In the genomic region with DNA sequence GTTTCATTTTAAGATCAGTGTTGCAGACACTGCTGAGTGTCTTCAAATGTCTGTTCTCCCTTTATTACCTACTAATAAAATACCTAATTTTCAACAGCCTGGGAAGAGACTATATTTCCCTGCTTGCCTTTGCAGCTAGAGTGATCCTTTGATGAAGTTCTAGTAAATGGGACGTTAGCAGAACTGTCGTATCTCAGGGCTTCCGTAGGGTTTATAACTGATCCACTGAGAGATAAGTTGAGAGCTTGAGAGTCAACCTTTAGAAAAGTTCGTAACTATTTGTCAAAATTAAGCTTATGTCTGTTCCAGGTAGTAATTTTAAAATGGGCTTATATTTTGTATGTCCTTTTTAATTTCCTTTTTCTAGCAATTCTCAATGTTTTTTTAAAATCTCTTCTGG, we compare ENCODE assay signal across 22 cellular contexts.
DNase-seq lines count a peak whose midpoint lies in the region; ATAC-seq and TF ChIP-seq lines count a peak whose summit lies in the region.
"Had no signal": no experiment of that assay in that cellular context is flagged by ENCODE, and none has a peak within 500 bp of the region (broad histone marks: within the 10 kb centered on the region; RNA-seq: fewer than 3 reads in every experiment).

No MANE protein-coding gene starts in this region.

- peaks cover 54% of the 10 kb centered on the region for H3K4me1 Mint-ChIP-seq in activated naive CD4-positive, alpha-beta T cell treated with anti-CD3 and anti-CD28 coated beads for 36 hours (ENCODE audit: low read depth)
- H3K4me1 Mint-ChIP-seq in activated T-helper 2 cell treated with anti-CD3 and anti-CD28 coated beads, Interferon-gamma antibody, Interleukin-2, Interleukin-4, amounts not matched to agents 10 μg/mL and 5 μg/mL and 100 μg/mL, durations not matched to agents 14 hours and 24 hours and 36 hours (ENCODE audit: low read depth) = peaks cover 82% of the 10 kb centered on the region

- no peak for TF ChIP-seq CTCF in DND-41 (IDR thresholded peaks at IDR 0.05; ENCODE audit: borderline replicate concordance, extremely low read depth, low read length, poor library complexity, severe bottlenecking)
- TF ChIP-seq CTCF in neutrophil (IDR thresholded peaks at IDR 0.05) = no peak

- H3K4me2 ChIP-seq in DND-41 (ENCODE audit: insufficient read depth, low read length) = no peak overlapping the region

- H3K27me3 ChIP-seq in DND-41 (ENCODE audit: insufficient read depth, low read length, poor library complexity) (no peaks in the 10 kb centered on the region), neutrophil (peaks cover 30% of the 10 kb centered on the region)
- H3K27me3 ChIP-seq: adrenal gland had no signal

- intact Hi-C loops in activated naive CD4-positive, alpha-beta T cell treated with anti-CD3 and anti-CD28 coated beads for 36 hours (cut with micrococcal nuclease) = no loop called here
- intact Hi-C loops in activated T-helper 2 cell treated with anti-CD3 and anti-CD28 coated beads, Interferon-gamma antibody, Interleukin-2, Interleukin-4, amounts not matched to agents 10 μg/mL and 5 μg/mL and 100 μg/mL, durations not matched to agents 14 hours and 24 hours and 36 hours (cut with micrococcal nuclease) = loop anchor here (10.0 kb wide), 5 partner anchors 301 to 1511 kb away; no protein-coding TSS in a partner anchor

- H3K4me3 ChIP-seq in DND-41 (ENCODE audit: low read depth in 1 of 2, low read length in 2 of 2) (no peak overlapping the region), neutrophil (ENCODE audit: low read depth in 1 of 2, low read length in 1 of 2) (no peak overlapping the region)
- H3K4me3 ChIP-seq: adrenal gland, psoas muscle had no signal

- ATAC-seq in DND-41 (ENCODE audit: insufficient read depth, low read depth) (peak; percentile 58; the same call in 2 of the 3 replicates), HG02852 (IDR thresholded peaks at IDR 0.05; ENCODE audit: unreplicated experiment) (no peak)
- ATAC-seq: esophagus mucosa, psoas muscle, sciatic nerve had no signal

- H2AFZ ChIP-seq in DND-41 (ENCODE audit: low read depth, low read length) = no peak overlapping the region

- H3K4me1 ChIP-seq in DND-41 (ENCODE audit: insufficient read depth, low read length) = peaks cover 67% of the 10 kb centered on the region
- peaks cover 2 to 6% of the 10 kb centered on the region in 2 experiments for H3K4me1 ChIP-seq in neutrophil (ENCODE audit: control insufficient read depth in 1 of 2, insufficient read depth in 1 of 2, low read depth in 1 of 2, low read length in 1 of 2)
- H3K4me1 ChIP-seq: adrenal gland, Caco-2, psoas muscle had no signal

- no peaks in the 10 kb centered on the region for H3K36me3 ChIP-seq in DND-41 (ENCODE audit: insufficient read depth, low read length)
- no peaks in the 10 kb centered on the region for H3K36me3 ChIP-seq in neutrophil
- H3K36me3 ChIP-seq: adrenal gland had no signal

- H4K20me1 ChIP-seq in DND-41 (ENCODE audit: insufficient read depth, low read length) = no peaks in the 10 kb centered on the region

- CTCF ChIA-PET in activated naive CD4-positive, alpha-beta T cell treated with anti-CD3 and anti-CD28 coated beads for 36 hours (lab: Charles Lee) = interaction anchor here (0.7 to 1.6 kb wide), 2 partner anchors 29 to 188 kb away, joined by 3 to 7 read pairs; no protein-coding TSS in a partner anchor

- no peaks in the 10 kb centered on the region for H3K9me3 ChIP-seq in DND-41 (ENCODE audit: insufficient read depth, low read length, severe bottlenecking)
- no peaks in the 10 kb centered on the region for H3K9me3 ChIP-seq in neutrophil
- H3K9me3 ChIP-seq: adrenal gland, Caco-2, psoas muscle had no signal

- H3K27ac ChIP-seq in DND-41 (ENCODE audit: low read length) = peak overlapping the region; percentile 59
- peak overlapping the region; percentile 18 for H3K27ac ChIP-seq in neutrophil
- H3K27ac ChIP-seq: adrenal gland, psoas muscle had no signal

- peak overlapping the region; percentile 25 for H3K9ac ChIP-seq in DND-41 (ENCODE audit: low read depth, low read length)

- peak overlapping the region; percentile 45 for H3K4me3 Mint-ChIP-seq in activated naive CD4-positive, alpha-beta T cell treated with anti-CD3 and anti-CD28 coated beads for 36 hours
- peak overlapping the region; percentile 26 for H3K4me3 Mint-ChIP-seq in activated T-helper 2 cell treated with anti-CD3 and anti-CD28 coated beads, Interferon-gamma antibody, Interleukin-2, Interleukin-4, amounts not matched to agents 10 μg/mL and 5 μg/mL and 100 μg/mL, durations not matched to agents 14 hours and 24 hours and 36 hours (ENCODE audit: low read depth)
- H3K4me3 Mint-ChIP-seq: central memory CD8-positive, alpha-beta T cell; type B pancreatic cell had no signal

- peak overlapping the region; percentile 12 for H3K27ac Mint-ChIP-seq in activated naive CD4-positive, alpha-beta T cell treated with anti-CD3 and anti-CD28 coated beads for 36 hours
- peak overlapping the region; percentile 70 for H3K27ac Mint-ChIP-seq in activated T-helper 2 cell treated with anti-CD3 and anti-CD28 coated beads, Interferon-gamma antibody, Interleukin-2, Interleukin-4, amounts not matched to agents 10 μg/mL and 5 μg/mL and 100 μg/mL, durations not matched to agents 14 hours and 24 hours and 36 hours
- H3K27ac Mint-ChIP-seq: type B pancreatic cell had no signal

- peaks cover 7% of the 10 kb centered on the region for H3K27me3 Mint-ChIP-seq in activated naive CD4-positive, alpha-beta T cell treated with anti-CD3 and anti-CD28 coated beads for 36 hours (ENCODE audit: low read depth)
- no peaks in the 10 kb centered on the region for H3K27me3 Mint-ChIP-seq in activated T-helper 2 cell treated with anti-CD3 and anti-CD28 coated beads, Interferon-gamma antibody, Interleukin-2, Interleukin-4, amounts not matched to agents 10 μg/mL and 5 μg/mL and 100 μg/mL, durations not matched to agents 14 hours and 24 hours and 36 hours (ENCODE audit: low read depth)
- H3K27me3 Mint-ChIP-seq: central memory CD8-positive, alpha-beta T cell; type B pancreatic cell had no signal

- no peaks in the 10 kb centered on the region for H3K36me3 Mint-ChIP-seq in activated naive CD4-positive, alpha-beta T cell treated with anti-CD3 and anti-CD28 coated beads for 36 hours (ENCODE audit: low read depth)
- H3K36me3 Mint-ChIP-seq in activated T-helper 2 cell treated with anti-CD3 and anti-CD28 coated beads, Interferon-gamma antibody, Interleukin-2, Interleukin-4, amounts not matched to agents 10 μg/mL and 5 μg/mL and 100 μg/mL, durations not matched to agents 14 hours and 24 hours and 36 hours (ENCODE audit: low read depth) = peaks cover 4% of the 10 kb centered on the region
- H3K36me3 Mint-ChIP-seq: type B pancreatic cell had no signal

- no peak for DNase-seq in activated naive CD4-positive, alpha-beta T cell treated with anti-CD3 and anti-CD28 coated beads for 36 hours
- DNase-seq in activated naive CD4-positive, alpha-beta T cell treated with Interleukin-2 at 50 U/mL for 16 hours = no peak
- no peak for DNase-seq in DND-41
- no peak for DNase-seq in activated T-helper 2 cell treated with anti-CD3 and anti-CD28 coated beads, Interferon-gamma antibody, Interleukin-2, Interleukin-4, amounts not matched to agents 10 μg/mL and 5 μg/mL and 100 μg/mL, durations not matched to agents 14 hours and 24 hours and 36 hours (ENCODE audit: low spot score)
- no peak for DNase-seq in dermis blood vessel endothelial cell
- no peak for DNase-seq in HK-2 (ENCODE audit: unreplicated experiment)
- DNase-seq: activated CD4-positive, CD25-positive, alpha-beta regulatory T cell; activated CD8-positive, alpha-beta memory T cell treated with anti-CD3 and anti-CD28 coated beads for 24 hours; adrenal gland; Caco-2; DMS53; Karpas-422; kidney; NCI-H2029; NCI-H510A treated with DMSO at 0.1 percent for 48 hours; psoas muscle had no signal

- H3K9me3 Mint-ChIP-seq in activated naive CD4-positive, alpha-beta T cell treated with anti-CD3 and anti-CD28 coated beads for 36 hours = no peaks in the 10 kb centered on the region
- no peaks in the 10 kb centered on the region for H3K9me3 Mint-ChIP-seq in activated T-helper 2 cell treated with anti-CD3 and anti-CD28 coated beads, Interferon-gamma antibody, Interleukin-2, Interleukin-4, amounts not matched to agents 10 μg/mL and 5 μg/mL and 100 μg/mL, durations not matched to agents 14 hours and 24 hours and 36 hours
- H3K9me3 Mint-ChIP-seq: central memory CD8-positive, alpha-beta T cell; type B pancreatic cell had no signal

- no peaks in the 10 kb centered on the region for H3K79me2 ChIP-seq in DND-41 (ENCODE audit: insufficient read depth, low read length)
